1 cellular context compared by ENCODE assay signal in genomic region chr3:48088749-48089466, GRCh38.
TF ChIP-seq lines count a peak whose summit lies in the region.

No MANE protein-coding gene starts in this region.

TF ChIP-seq in HepG2, 621 proteins besides CTCF, POLR2A, EP300 and RAD21 (continued from another document and continues in another):
- TF ChIP-seq KIAA2018 (CRISPR knock-in tag; IDR thresholded peaks at IDR 0.05; ENCODE audit: borderline replicate concordance) (no peak), NFE2L1 (CRISPR knock-in tag; IDR thresholded peaks at IDR 0.05; ENCODE audit: borderline replicate concordance) (peak; percentile 42; the same call in 1 of the 2 replicates), ZNF572 (CRISPR knock-in tag; IDR thresholded peaks at IDR 0.05) (no peak), SALL1 (CRISPR knock-in tag; IDR thresholded peaks at IDR 0.05) (peak; percentile 79; the same call in 1 of the 2 replicates), ZNF20 (CRISPR knock-in tag; IDR thresholded peaks at IDR 0.05) (no peak), TSC22D2 (CRISPR knock-in tag; IDR thresholded peaks at IDR 0.05; ENCODE audit: borderline replicate concordance) (peak; percentile 83), ZNF33B (CRISPR knock-in tag; IDR thresholded peaks at IDR 0.05) (peak; percentile 85), ZNF382 (CRISPR knock-in tag; IDR thresholded peaks at IDR 0.05; ENCODE audit: borderline replicate concordance) (no peak), FOXA1 (IDR thresholded peaks at IDR 0.05) (no peak), FOXA1 (CRISPR knock-in tag; IDR thresholded peaks at IDR 0.05) (peak; percentile 36; the same call in 1 of the 2 replicates), MLXIP (CRISPR knock-in tag; IDR thresholded peaks at IDR 0.05; ENCODE audit: borderline replicate concordance) (no peak), IKZF1 (IDR thresholded peaks at IDR 0.05) (no peak), IKZF5 (CRISPR knock-in tag; IDR thresholded peaks at IDR 0.05) (peak; percentile 59; the same call in 1 of the 2 replicates), NRL (CRISPR knock-in tag; IDR thresholded peaks at IDR 0.05; ENCODE audit: borderline replicate concordance) (peak; percentile 51; the same call in 1 of the 2 replicates), SP2 (CRISPR knock-in tag; IDR thresholded peaks at IDR 0.05) (peak; percentile 97), ZNF280D (CRISPR knock-in tag; IDR thresholded peaks at IDR 0.05) (peak; percentile 89), ZNF17 (CRISPR knock-in tag; IDR thresholded peaks at IDR 0.05) (no peak), GABPB1 (CRISPR knock-in tag; IDR thresholded peaks at IDR 0.05) (peak; percentile 82), CHD2 (IDR thresholded peaks at IDR 0.05; ENCODE audit: low read depth, low read length) (no peak), PLRG1 (conservative IDR thresholded peaks at IDR 0.05) (no peak), RFX5 (IDR thresholded peaks at IDR 0.05; ENCODE audit: low read depth, low read length) (peak; percentile 65; the same call in 1 of the 2 replicates), ZNF749 (CRISPR knock-in tag; IDR thresholded peaks at IDR 0.05; ENCODE audit: borderline replicate concordance) (peak; percentile 50; the same call in 1 of the 2 replicates), SP4 (CRISPR knock-in tag; IDR thresholded peaks at IDR 0.05) (peak; percentile 98), ZBTB2 (CRISPR knock-in tag; IDR thresholded peaks at IDR 0.05; ENCODE audit: low read depth) (peak; percentile 71; the same call in 1 of the 2 replicates), ZNF567 (CRISPR knock-in tag; IDR thresholded peaks at IDR 0.05; ENCODE audit: borderline replicate concordance) (no peak), TFDP2 (CRISPR knock-in tag; IDR thresholded peaks at IDR 0.05) (peak; percentile 55), ZNF839 (CRISPR knock-in tag; IDR thresholded peaks at IDR 0.05; ENCODE audit: borderline replicate concordance) (no peak), CHCHD3 (CRISPR knock-in tag; IDR thresholded peaks at IDR 0.05) (0 out of 2 replicates have a peak, but pooled peaks have one; percentile 24), KMT2B (CRISPR knock-in tag; IDR thresholded peaks at IDR 0.05) (peak; percentile 94), ZHX1 (CRISPR knock-in tag; IDR thresholded peaks at IDR 0.05; ENCODE audit: low read depth) (peak; percentile 69; the same call in 1 of the 2 replicates), LBX2 (CRISPR knock-in tag; IDR thresholded peaks at IDR 0.05; ENCODE audit: borderline replicate concordance) (peak; percentile 44; the same call in 1 of the 2 replicates), ZNF333 (CRISPR knock-in tag; IDR thresholded peaks at IDR 0.05; ENCODE audit: borderline replicate concordance) (0 out of 2 replicates have a peak, but pooled peaks have one; percentile 40), TAF1 (CRISPR knock-in tag; IDR thresholded peaks at IDR 0.05) (peak; percentile 87), TFAP4 (IDR thresholded peaks at IDR 0.05; ENCODE audit: borderline replicate concordance, low read depth) (peak; percentile 70; the same call in 1 of the 2 replicates)
